18 cellular contexts compared by ENCODE assay signal in genomic region chr6:144757299-144757698, GRCh38.
"Had no signal": no experiment of that assay in that cellular context is flagged by ENCODE, and none has a peak within 500 bp of the region (broad histone marks: within the 10 kb centered on the region; RNA-seq: fewer than 3 reads in every experiment).

No MANE protein-coding gene starts in this region.

- H3K36me3 ChIP-seq: prostate gland had no signal

- FAIRE-seq: endometrium had no signal

- H3K9me3 ChIP-seq: left ventricle myocardium inferior, prostate gland, tibial artery had no signal

- H3K27ac ChIP-seq: left ventricle myocardium inferior, prostate gland, tibial artery had no signal

- H3K27me3 ChIP-seq: tibial artery had no signal

- H3K4me1 ChIP-seq: left ventricle myocardium inferior, prostate gland had no signal

- ATAC-seq: activated CD4-positive, CD25-positive, alpha-beta regulatory T cell treated with anti-CD3 and anti-CD28 coated beads, Interleukin-2, amount 50 U/mL, for 24 hours; activated T-cell treated with anti-CD3 and anti-CD28 coated beads, Interleukin-2, amount 50 U/mL, for 72 hours; natural killer cell had no signal

- DNase-seq: activated CD4-positive, alpha-beta memory T cell treated with anti-CD3 and anti-CD28 coated beads, Interleukin-2, amount 10 ng/mL, durations not matched to agents 7 days and 5 days; activated CD4-positive, alpha-beta T cell treated with anti-CD3 and anti-CD28 coated beads, Interleukin-2, amount 10 ng/mL, durations not matched to agents 24 days and 14 days; activated effector memory CD4-positive, alpha-beta T cell treated with Interleukin-2 at 50 U/mL for 16 hours; activated naive CD4-positive, alpha-beta T cell treated with anti-CD3 and anti-CD28 coated beads, Interleukin-2, amount 10 ng/mL, durations not matched to agents 7 days and 5 days; activated T-cell treated with anti-CD3 and anti-CD28 coated beads, Interleukin-2, amount 50 U/mL, for 72 hours; amygdala; effector CD4-positive, alpha-beta T cell; erythroblast; left ventricle myocardium inferior; midbrain; natural killer cell; stimulated activated CD4-positive, alpha-beta T cell treated with anti-CD3 and anti-CD28 coated beads, Interleukin-12 subunit alpha, Interleukin-12 subunit beta, amount 100 ng/mL, for 4 hours; stimulated activated CD4-positive, alpha-beta T cell treated with anti-CD3 and anti-CD28 coated beads, Interleukin-4, amount 100 ng/mL, for 4 hours; substantia nigra; tibial artery had no signal

- H3K4me3 ChIP-seq: left ventricle myocardium inferior, prostate gland, tibial artery had no signal
